In the genomic region with DNA sequence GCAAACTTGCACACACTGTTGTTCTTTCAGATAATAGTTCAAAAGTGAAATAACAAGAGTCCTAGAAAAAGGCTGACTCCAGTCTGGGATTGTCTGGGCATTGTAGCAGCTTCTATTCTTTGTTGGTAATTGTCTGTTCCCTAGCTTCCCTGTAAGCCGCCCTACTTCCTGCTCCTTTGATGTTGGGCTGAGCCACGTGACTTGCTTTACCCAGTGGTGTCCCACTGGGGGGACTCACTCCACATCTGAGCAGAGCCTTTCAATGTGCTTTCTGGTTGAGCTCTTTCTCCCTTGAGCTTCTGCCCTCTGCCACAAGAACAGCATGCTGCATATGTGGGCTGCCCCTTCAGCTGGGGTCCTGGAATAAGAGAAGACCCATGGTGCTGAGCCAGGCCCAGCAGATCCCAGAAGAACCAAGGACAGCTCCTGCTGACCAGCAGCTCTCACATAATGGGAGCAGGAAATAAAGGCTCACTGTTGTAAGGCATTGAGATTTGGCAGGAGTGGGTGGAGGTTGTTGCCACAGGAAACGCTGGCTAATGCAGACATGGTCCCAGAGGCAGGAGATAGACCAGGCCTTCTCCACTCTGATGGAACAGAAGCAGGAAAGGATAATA, we compare ENCODE assay signal across 16 cellular contexts.
"Had no signal": no experiment of that assay in that cellular context is flagged by ENCODE, and none has a peak within 500 bp of the region (broad histone marks: within the 10 kb centered on the region; RNA-seq: fewer than 3 reads in every experiment).

No MANE protein-coding gene starts in this region.

- H3K79me2 ChIP-seq: parathyroid adenoma had no signal

- FAIRE-seq: endothelial cell of umbilical vein, kidney, urothelium cell line had no signal

- H3K9ac ChIP-seq: parathyroid adenoma had no signal

- ATAC-seq: activated CD4-positive, alpha-beta T cell treated with anti-CD3 and anti-CD28 coated beads for 36 hours; activated CD8-positive, alpha-beta T cell treated with anti-CD3 and anti-CD28 coated beads for 36 hours; activated naive CD8-positive, alpha-beta T cell treated with anti-CD3 and anti-CD28 coated beads, Interleukin-2, amount 50 U/mL, for 24 hours; foreskin keratinocyte had no signal

- H3K4me3 ChIP-seq: ascending aorta, stomach had no signal

- H3K27ac ChIP-seq: ascending aorta, foreskin keratinocyte, parathyroid adenoma, stomach, VCaP had no signal

- H3K4me1 ChIP-seq: ascending aorta, foreskin keratinocyte, parathyroid adenoma, stomach had no signal

- H3K36me3 ChIP-seq: ascending aorta, stomach had no signal

- DNase-seq: activated CD4-positive, alpha-beta T cell treated with anti-CD3 and anti-CD28 coated beads for 36 hours; activated CD8-positive, alpha-beta memory T cell treated with anti-CD3 and anti-CD28 coated beads, Interleukin-2, amount 50 U/mL, for 4 hours; activated CD8-positive, alpha-beta T cell treated with anti-CD3 and anti-CD28 coated beads for 36 hours; activated naive CD4-positive, alpha-beta T cell; activated naive CD8-positive, alpha-beta T cell treated with anti-CD3 and anti-CD28 coated beads, Interleukin-2, amount 50 U/mL, for 24 hours; foreskin keratinocyte; kidney; stimulated activated CD4-positive, alpha-beta T cell treated with anti-CD3 and anti-CD28 coated beads, Interleukin-15, amount 100 ng/mL, for 24 hours; stimulated activated CD4-positive, alpha-beta T cell treated with anti-CD3 and anti-CD28 coated beads, Interleukin-4, amount 100 ng/mL, for 24 hours; stomach; T-helper 9 cell had no signal

- H3K27me3 ChIP-seq: ascending aorta, foreskin keratinocyte had no signal

- H2AFZ ChIP-seq: parathyroid adenoma had no signal
